In genomic region chr16:57304169-57305061, GRCh38 we compare ENCODE assay signal across 10 cellular contexts. TPM values are rescaled to one million over a fixed set of nuclear protein-coding genes. Genes with fewer than 3 reads are reported as not detected.
A peak's percentile ranks its signal among the peaks of the same experiment; 100 is the strongest.
DNase-seq lines count a peak whose midpoint lies in the region; ATAC-seq lines count a peak whose summit lies in the region.
"Had no signal": no experiment of that assay in that cellular context is flagged by ENCODE, and none has a peak within 500 bp of the region (broad histone marks: within the 10 kb centered on the region; RNA-seq: fewer than 3 reads in every experiment).

No MANE protein-coding gene starts in this region.

- no peak for ATAC-seq in natural killer cell treated with Interleukin-12 subunit alpha and Interleukin-12 subunit beta and Interleukin-15 and Interleukin-18, amount 100 ng/mL, for 72 hours
- ATAC-seq in GM21367 (IDR thresholded peaks at IDR 0.05; ENCODE audit: unreplicated experiment), result no peak

- H3K4me3 Mint-ChIP-seq in natural killer cell treated with Interleukin-12 subunit alpha and Interleukin-12 subunit beta and Interleukin-15 and Interleukin-18, amount 100 ng/mL, for 72 hours, result peak overlapping the region; percentile 68

- 68 to 76% methylated on average over 16 of the region's 16 CpGs for WGBS in esophagus, 2 donors

- H3K27ac Mint-ChIP-seq in natural killer cell treated with Interleukin-12 subunit alpha and Interleukin-12 subunit beta and Interleukin-15 and Interleukin-18, amount 100 ng/mL, for 72 hours, result peak overlapping the region; percentile 68 to 90

- H3K27ac ChIP-seq in esophagus (ENCODE audit: low read depth in 2 of 2, low read length in 1 of 2), result peak overlapping the region; percentile 12 to 68

- peaks cover 0 to 5% of the 10 kb centered on the region in 2 donors for H3K27me3 Mint-ChIP-seq in natural killer cell treated with Interleukin-12 subunit alpha and Interleukin-12 subunit beta and Interleukin-15 and Interleukin-18, amount 100 ng/mL, for 72 hours

- DNase-seq in AG20443 (ENCODE audit: low spot score), result peak; percentile 44
- peak; percentile 57 for DNase-seq in LoVo (ENCODE audit: low spot score)
- no peak for DNase-seq in natural killer cell treated with Interleukin-12 subunit alpha and Interleukin-12 subunit beta and Interleukin-15 and Interleukin-18, amount 100 ng/mL, for 72 hours (ENCODE audit: low spot score)
- no peak for DNase-seq in GM19238 (ENCODE audit: insufficient read length, low spot score)
- no peak for DNase-seq in NCI-H526 (lab: John Stamatoyannopoulos, UW)
- no peak for DNase-seq in cerebellar nuclear complex (lab: John Stamatoyannopoulos, UW)
- DNase-seq: activated gamma-delta T cell, NCI-H748 treated with DMSO at 0.1 percent for 48 hours had no signal

- no peak overlapping the region for H3K4me3 ChIP-seq in esophagus (ENCODE audit: low read depth in 1 of 2, low read length in 2 of 2)

- no peaks in the 10 kb centered on the region for H3K36me3 Mint-ChIP-seq in natural killer cell treated with Interleukin-12 subunit alpha and Interleukin-12 subunit beta and Interleukin-15 and Interleukin-18, amount 100 ng/mL, for 72 hours

- H3K27me3 ChIP-seq in esophagus (ENCODE audit: control insufficient read depth in 1 of 2, insufficient read depth in 2 of 2, low read length in 2 of 2), result no peaks in the 10 kb centered on the region

- H3K4me1 ChIP-seq in esophagus (ENCODE audit: control insufficient read depth in 2 of 2, insufficient read depth in 2 of 2, low read length in 1 of 2), result peaks cover 0 to 6% of the 10 kb centered on the region in 2 donors

- peaks cover 7 to 17% of the 10 kb centered on the region in 2 donors for H3K4me1 Mint-ChIP-seq in natural killer cell treated with Interleukin-12 subunit alpha and Interleukin-12 subunit beta and Interleukin-15 and Interleukin-18, amount 100 ng/mL, for 72 hours (ENCODE audit: low read depth in 2 of 2)

- no peaks in the 10 kb centered on the region for H3K36me3 ChIP-seq in esophagus (ENCODE audit: control insufficient read depth in 2 of 2, insufficient read depth in 2 of 2, low read length in 1 of 2)

- H3K9me3 Mint-ChIP-seq in natural killer cell treated with Interleukin-12 subunit alpha and Interleukin-12 subunit beta and Interleukin-15 and Interleukin-18, amount 100 ng/mL, for 72 hours, result no peaks in the 10 kb centered on the region

- H3K9me3 ChIP-seq in esophagus (ENCODE audit: control insufficient read depth in 2 of 2, insufficient read depth in 1 of 2, low read depth in 1 of 2, low read length in 1 of 2), result no peaks in the 10 kb centered on the region

RNA-seq across cellular contexts. Expression of gene PLLP, which starts 19.9 kb away (rescaled TPM):
- 10 to 100 TPM; 18.1 to 28.0 TPM for polyA plus RNA-seq in esophagus
- under 1 TPM in 1 of 2 donors, not detected in 1; 0.67 TPM for total RNA-seq in natural killer cell treated with Interleukin-12 subunit alpha and Interleukin-12 subunit beta and Interleukin-15 and Interleukin-18, amount 100 ng/mL, for 72 hours

RNA-seq across cellular contexts. Expression of gene CCL22, which starts 54.2 kb away (rescaled TPM):
- polyA plus RNA-seq in esophagus, result under 1 TPM; 0.31 to 0.78 TPM
- total RNA-seq in natural killer cell treated with Interleukin-12 subunit alpha and Interleukin-12 subunit beta and Interleukin-15 and Interleukin-18, amount 100 ng/mL, for 72 hours, result 10 to 100 TPM in 1 of 2 donors, not detected in 1; 12.9 TPM

RNA-seq across cellular contexts. Expression of gene ARL2BP, which starts 59.4 kb away (rescaled TPM):
- polyA plus RNA-seq in esophagus, result 10 to 100 TPM; 20.8 to 30.1 TPM
- 10 to 100 TPM; 28.3 to 32.3 TPM for total RNA-seq in natural killer cell treated with Interleukin-12 subunit alpha and Interleukin-12 subunit beta and Interleukin-15 and Interleukin-18, amount 100 ng/mL, for 72 hours

Comparison
In these comparisons a context has a peak if more than half of its experiments do, and no peak if none do; other contexts are left out.
1. DNase-seq: peak in AG20443 (single experiment) and LoVo (single experiment); none in natural killer cell treated with Interleukin-12 subunit alpha and Interleukin-12 subunit beta and Interleukin-15 and Interleukin-18, amount 100 ng/mL, for 72 hours (single experiment), GM19238 (single experiment), NCI-H526 (0 of 2) and cerebellar nuclear complex (0 of 2).